ENCODE assay signal across 15 cellular contexts in genomic region chr9:134210908-134211810, GRCh38. TPM values are rescaled to one million over a fixed set of nuclear protein-coding genes. Genes with fewer than 3 reads are reported as not detected.
DNase-seq lines count a peak whose midpoint lies in the region; ATAC-seq, FAIRE-seq and TF ChIP-seq lines count a peak whose summit lies in the region.
"Had no signal": no experiment of that assay in that cellular context is flagged by ENCODE, and none has a peak within 500 bp of the region (broad histone marks: within the 10 kb centered on the region; RNA-seq: fewer than 3 reads in every experiment).

No MANE protein-coding gene starts in this region.

- no peaks in the 10 kb centered on the region for H3K9me3 ChIP-seq in H1 (ENCODE audit: insufficient read depth in 2 of 2, low read depth in 1 of 2, low read length in 1 of 2)
- no peaks in the 10 kb centered on the region for H3K9me3 ChIP-seq in liver (ENCODE audit: control insufficient read depth in 4 of 4, low read length in 3 of 4)
- peaks cover 0 to 7% of the 10 kb centered on the region in 2 donors for H3K9me3 ChIP-seq in stomach smooth muscle (ENCODE audit: control insufficient read depth in 2 of 2, low read length in 2 of 2)

- H3K27ac Mint-ChIP-seq in activated T-cell treated with anti-CD3 and anti-CD28 coated beads, Interleukin-2, amount 50 U/mL, for 72 hours, result no peak overlapping the region
- H3K27ac Mint-ChIP-seq: CD8-positive, alpha-beta memory T cell; stimulated activated naive B cell treated with anti-CD40 and anti-IgM and Interleukin-4, amounts not matched to agents 10 μg/mL and 1 μg/mL and 100 μg/mL, for 72 hours had no signal

- no peak for TF ChIP-seq CTCF in H1 (IDR thresholded peaks at IDR 0.05; ENCODE audit: control extremely low read depth in 1 of 3, insufficient read depth in 1 of 3, low read depth in 1 of 3, low read length in 3 of 3)
- no peak for TF ChIP-seq CTCF in liver (IDR thresholded peaks at IDR 0.05; ENCODE audit: low read depth, low read length, missing input control)

- no peaks in the 10 kb centered on the region for H3K36me3 Mint-ChIP-seq in activated T-cell treated with anti-CD3 and anti-CD28 coated beads, Interleukin-2, amount 50 U/mL, for 72 hours (ENCODE audit: insufficient read depth in 2 of 2)
- H3K36me3 Mint-ChIP-seq: CD8-positive, alpha-beta memory T cell; neural progenitor cell had no signal

- no peak overlapping the region for H2BK20ac ChIP-seq in H1 (ENCODE audit: low read length)

- 0 out of 2 replicates have a peak, but pooled peaks cover 2% of the 10 kb centered on the region for H3K23me2 ChIP-seq in H1 (ENCODE audit: low read depth, low read length)

- H3K79me2 ChIP-seq in H1 (ENCODE audit: control insufficient read depth in 1 of 2, insufficient read depth in 2 of 2, low read length in 2 of 2), result no peaks in the 10 kb centered on the region

- H3K79me1 ChIP-seq in H1 (ENCODE audit: low read depth, low read length), result no peaks in the 10 kb centered on the region

- no peak overlapping the region for H2AFZ ChIP-seq in H1 (ENCODE audit: low read length)
- H2AFZ ChIP-seq: neural progenitor cell had no signal

- WGBS in H1 (ENCODE audit: extremely low coverage in 1 of 2, insufficient coverage in 1 of 2, insufficient read length in 1 of 2, insufficient replicate concordance in 2 of 2, low coverage in 1 of 2, low lambda C conversion rate in 2 of 2, missing lambda C conversion rate in 1 of 2), 2 experiments, result 89% methylated on average over 22 of the region's 22 CpGs; no CpG with 5 or more reads in 1 of the 2 experiments
- 42% methylated on average over 22 of the region's 22 CpGs for WGBS in liver

- H4K8ac ChIP-seq in H1 (ENCODE audit: extremely low read depth, insufficient read depth, low read length), result peak overlapping the region; percentile 18; the same call in 1 of the 2 replicates

- no peaks in the 10 kb centered on the region for H3K4me1 Mint-ChIP-seq in activated T-cell treated with anti-CD3 and anti-CD28 coated beads, Interleukin-2, amount 50 U/mL, for 72 hours (ENCODE audit: low read depth)
- H3K4me1 Mint-ChIP-seq: CD8-positive, alpha-beta memory T cell had no signal

- H3K4me2 ChIP-seq in H1 (ENCODE audit: insufficient read depth in 1 of 2, low read depth in 2 of 2, low read length in 2 of 2), result no peak overlapping the region
- H3K4me2 ChIP-seq: neural progenitor cell had no signal

- H3K14ac ChIP-seq in H1 (ENCODE audit: insufficient read length), result no peak overlapping the region

- CTCF ChIA-PET in H1 (lab: Charles Lee; ENCODE audit: partially characterized antibody), result interaction anchor here (0.6 to 2.3 kb wide), 6 partner anchors 16 to 924 kb away, joined by 3 to 5 read pairs (median 3); no protein-coding TSS in a partner anchor

- POLR2A ChIA-PET in H1 (lab: Charles Lee; ENCODE audit: partially characterized antibody), result no interaction called here

- H2BK12ac ChIP-seq in H1 (ENCODE audit: low read depth, low read length), result no peak overlapping the region

- TF ChIP-seq POLR2A in H1 (IDR thresholded peaks at IDR 0.05; ENCODE audit: control extremely low read depth in 1 of 2, low read depth in 2 of 2, low read length in 2 of 2) (no peak), erythroblast (IDR thresholded peaks at IDR 0.05; ENCODE audit: low read length) (no peak)

- H3K4me1 ChIP-seq in H1 (replicated peaks in 1 of 4; ENCODE audit: control insufficient read depth in 3 of 4, insufficient read depth in 4 of 4, low read length in 3 of 4) (no peaks in the 10 kb centered on the region; a peak in 2 of 7 replicates), liver (ENCODE audit: control insufficient read depth in 4 of 4, insufficient read depth in 4 of 4, low read length in 3 of 4) (peaks cover 30 to 72% (median 52%) of the 10 kb centered on the region in 4 donors), stomach smooth muscle (ENCODE audit: control insufficient read depth, insufficient read depth, low read length) (peaks cover 37% of the 10 kb centered on the region)

- no peak overlapping the region for H3K18ac ChIP-seq in H1 (ENCODE audit: extremely low read depth, low read length)

- DNase-seq in NCI-H446 treated with DMSO at 0.1 percent for 48 hours (lab: John Stamatoyannopoulos, UW) (peak; percentile 86), H1 (ENCODE audit: low read depth in 1 of 2, low spot score in 2 of 2) (no peak), erythroblast (lab: John Stamatoyannopoulos, UW) (no peak)
- DNase-seq in activated CD4-positive, alpha-beta T cell treated with anti-CD3 and anti-CD28 coated beads for 48 hours, result no peak
- no peak for DNase-seq in stimulated activated CD4-positive, alpha-beta T cell treated with anti-CD3 and anti-CD28 coated beads, Interleukin-4, amount 100 ng/mL, for 4 hours
- no peak for DNase-seq in activated T-cell treated with anti-CD3 and anti-CD28 coated beads, Interleukin-2, amount 50 U/mL, for 72 hours
- DNase-seq: central memory CD4-positive, alpha-beta T cell; kidney glomerular epithelial cell; NCI-H1092 treated with DMSO at 0.1 percent for 48 hours; stimulated activated CD4-positive, alpha-beta T cell treated with anti-CD3 and anti-CD28 coated beads, Interleukin-2, amount 100 ng/mL, for 24 hours; stimulated activated naive B cell treated with anti-CD40 and anti-IgM and Interleukin-4, amounts not matched to agents 10 μg/mL and 1 μg/mL and 100 μg/mL, for 72 hours had no signal

- H3K36me3 ChIP-seq in H1 (ENCODE audit: control insufficient read depth in 2 of 4, insufficient read depth in 4 of 4, low read length in 3 of 4), result no peaks in the 10 kb centered on the region
- H3K36me3 ChIP-seq in liver (ENCODE audit: control insufficient read depth in 4 of 4, insufficient read depth in 3 of 4, low read depth in 1 of 4, low read length in 3 of 4), result no peaks in the 10 kb centered on the region
- H3K36me3 ChIP-seq in stomach smooth muscle (ENCODE audit: control insufficient read depth in 2 of 2, insufficient read depth in 2 of 2, low read length in 2 of 2), result no peaks in the 10 kb centered on the region
- H3K36me3 ChIP-seq: neural progenitor cell had no signal

- H3K4me3 Mint-ChIP-seq in activated T-cell treated with anti-CD3 and anti-CD28 coated beads, Interleukin-2, amount 50 U/mL, for 72 hours, result no peak overlapping the region
- H3K4me3 Mint-ChIP-seq: CD8-positive, alpha-beta memory T cell; neural progenitor cell; stimulated activated naive B cell treated with anti-CD40 and anti-IgM and Interleukin-4, amounts not matched to agents 10 μg/mL and 1 μg/mL and 100 μg/mL, for 72 hours had no signal

- H4K91ac ChIP-seq in H1 (replicated peaks; ENCODE audit: insufficient read length, low read length), result no peak overlapping the region

- TF ChIP-seq RAD21 in H1 (IDR thresholded peaks at IDR 0.05 in 1 of 2, conservative IDR thresholded peaks at IDR 0.05 in 1 of 2; ENCODE audit: low read depth in 2 of 2, low read length in 2 of 2) (no peak), liver (IDR thresholded peaks at IDR 0.05) (peak; percentile 55 to 72)

- H4K20me1 ChIP-seq in H1 (replicated peaks in 1 of 2; ENCODE audit: control insufficient read depth in 1 of 2, insufficient read depth in 2 of 2, low read length in 2 of 2), result no peaks in the 10 kb centered on the region

- no peak overlapping the region for H3K56ac ChIP-seq in H1 (replicated peaks; ENCODE audit: insufficient read length, low read depth, low read length)

- no peak overlapping the region for H3K4me3 ChIP-seq in H1 (ENCODE audit: extremely low read depth in 1 of 4, insufficient read depth in 2 of 4, low read depth in 3 of 4, low read length in 4 of 4)
- H3K4me3 ChIP-seq in liver (ENCODE audit: low read depth in 1 of 3, low read length in 3 of 3), result no peak overlapping the region
- H3K4me3 ChIP-seq in stomach smooth muscle (ENCODE audit: low read length in 2 of 2), result peak overlapping the region in 1 of 2 donors; percentile 15
- H3K4me3 ChIP-seq: neural progenitor cell had no signal

- no peak overlapping the region for H2BK15ac ChIP-seq in H1 (ENCODE audit: low read length)

- no peak overlapping the region for H2BK5ac ChIP-seq in H1 (ENCODE audit: low read depth, low read length)

- H3K4ac ChIP-seq in H1 (replicated peaks; ENCODE audit: insufficient read length, low read depth, low read length), result no peak overlapping the region

- H3K23ac ChIP-seq in H1 (ENCODE audit: insufficient read length), result no peak overlapping the region

- H3K27me3 Mint-ChIP-seq in activated T-cell treated with anti-CD3 and anti-CD28 coated beads, Interleukin-2, amount 50 U/mL, for 72 hours (ENCODE audit: low read depth), result no peaks in the 10 kb centered on the region

- no peak for TF ChIP-seq EP300 in H1 (IDR thresholded peaks at IDR 0.05; ENCODE audit: borderline replicate concordance in 1 of 2, low read depth in 2 of 2, low read length in 2 of 2)

- H3K9me3 Mint-ChIP-seq in activated T-cell treated with anti-CD3 and anti-CD28 coated beads, Interleukin-2, amount 50 U/mL, for 72 hours, result no peaks in the 10 kb centered on the region

- FAIRE-seq in H1 (lab: Jason Lieb, UNC), result no peak

- ATAC-seq in activated T-cell treated with anti-CD3 and anti-CD28 coated beads, Interleukin-2, amount 50 U/mL, for 72 hours (replicated peaks in 1 of 2), result no peak
- ATAC-seq: stimulated activated naive B cell treated with anti-CD40 and anti-IgM and Interleukin-4, amounts not matched to agents 10 μg/mL and 1 μg/mL and 100 μg/mL, for 72 hours had no signal

- no peak overlapping the region for H2AK5ac ChIP-seq in H1 (ENCODE audit: low read depth, low read length)

- no peak overlapping the region for H2BK120ac ChIP-seq in H1 (replicated peaks; ENCODE audit: low read depth, low read length)

- H3K27ac ChIP-seq in H1 (ENCODE audit: low read depth, low read length) (no peak overlapping the region), liver (ENCODE audit: low read depth in 1 of 2, low read length in 2 of 2) (peak overlapping the region; percentile 92 to 99), stomach smooth muscle (ENCODE audit: low read length) (peak overlapping the region; percentile 80)
- H3K27ac ChIP-seq: neural progenitor cell had no signal

- H3K27me3 ChIP-seq in H1 (replicated peaks in 1 of 4; ENCODE audit: control insufficient read depth in 3 of 4, extremely low read depth in 1 of 4, insufficient read depth in 3 of 4, low read length in 3 of 4) (no peaks in the 10 kb centered on the region), liver (ENCODE audit: control insufficient read depth in 4 of 4, insufficient read depth in 4 of 4, low read length in 3 of 4) (no peaks in the 10 kb centered on the region), stomach smooth muscle (ENCODE audit: control insufficient read depth in 1 of 2, insufficient read depth in 2 of 2, low read length in 2 of 2) (no peaks in the 10 kb centered on the region)
- H3K27me3 ChIP-seq: neural progenitor cell had no signal

- no peak overlapping the region for H4K5ac ChIP-seq in H1 (ENCODE audit: insufficient read length, low read depth, low read length)

- H3K9ac ChIP-seq in H1 (replicated peaks in 1 of 4; ENCODE audit: extremely low read depth in 1 of 4, low read depth in 3 of 4, low read length in 3 of 4) (no peak overlapping the region), liver (ENCODE audit: low read depth in 1 of 2, low read length in 2 of 2) (no peak overlapping the region), stomach smooth muscle (ENCODE audit: low read length in 2 of 2) (peak overlapping the region in 1 of 2 donors; percentile 13)
- H3K9ac ChIP-seq: neural progenitor cell had no signal

RNA-seq across cellular contexts. Expression of gene RNU6ATAC, which starts 46.8 kb away (rescaled TPM):
- total RNA-seq in H1 (2021; fragmentation: NEBNext Ultra II Directional; extraction: Animal tissue kit (Norgen Biotek cat#: 25700)), result 159 and 179 TPM in 2 replicates
- polyA plus RNA-seq in H1 (2011; rRNA removed), result not detected in 2 replicates
- polyA plus RNA-seq in H1 (2011; cell fraction: cytosol; rRNA removed), result not detected
- polyA plus RNA-seq in H1 (2011; cell fraction: nucleus; rRNA removed), result not detected
- not detected in 4 replicates for polyA plus RNA-seq in H1 (2012, experiment 1 of 2)
- polyA plus RNA-seq in H1 (2012, experiment 2 of 2), result not detected
- polyA plus RNA-seq in H1 (2013, experiment 1 of 2), result not detected
- not detected for polyA plus RNA-seq in H1 (2013, experiment 2 of 2)
- under 0.01 TPM in 2 replicates for polyA minus RNA-seq in H1 (2011; rRNA and poly(A)+ RNA removed)
- polyA minus RNA-seq in H1 (2011; cell fraction: cytosol; rRNA and poly(A)+ RNA removed), result 3,004 TPM
- under 0.01 TPM for polyA minus RNA-seq in H1 (2011; cell fraction: nucleus; rRNA and poly(A)+ RNA removed)
- total RNA-seq in liver, result not detected
- polyA plus RNA-seq in liver, result not detected
- 10 to 100 TPM; 17.2 to 34.1 TPM for total RNA-seq in activated T-cell treated with anti-CD3 and anti-CD28 coated beads, Interleukin-2, amount 50 U/mL, for 72 hours
- polyA plus RNA-seq: CD8-positive, alpha-beta memory T cell had no signal

Comparison
In these comparisons a context has a peak if more than half of its experiments do, and no peak if none do; other contexts are left out.
1. RNA of gene RNU6ATAC, which starts 46.8 kb away (total RNA-seq): 159 to 179 TPM in H1 and 17.2 to 34.1 TPM in activated T-cell treated with anti-CD3 and anti-CD28 coated beads, Interleukin-2, amount 50 U/mL, for 72 hours; not detected in liver; every median in the first group is over 10 times any median in the second.